In genomic region chr9:126965077-126965476, GRCh38 we compare ENCODE assay signal across 17 cellular contexts. TPM values are rescaled to one million over a fixed set of nuclear protein-coding genes. Genes with fewer than 3 reads are reported as not detected.
DNase-seq lines count a peak whose midpoint lies in the region; ATAC-seq and TF ChIP-seq lines count a peak whose summit lies in the region.
"Had no signal": no experiment of that assay in that cellular context is flagged by ENCODE, and none has a peak within 500 bp of the region (broad histone marks: within the 10 kb centered on the region; RNA-seq: fewer than 3 reads in every experiment).

No MANE protein-coding gene starts in this region.

- no peaks in the 10 kb centered on the region for H4K20me1 ChIP-seq in PC-9 (ENCODE audit: insufficient read depth)

- H3K79me2 ChIP-seq in PC-9 (ENCODE audit: low read depth), result no peaks in the 10 kb centered on the region

- intact Hi-C loops in PC-9 (cut with micrococcal nuclease; ENCODE audit: unreplicated experiment), result loop anchor here (1.0 kb wide), 1 partner anchor 234 kb away; no protein-coding TSS in a partner anchor
- intact Hi-C loops in heart left ventricle (cut with DNase I), result loop anchor here in 5 of 10 donors (1.0 to 10.0 kb wide), 6 partner anchors 120 to 240 kb away; partner anchors contain the start of gene ANGPTL2 (in 1 of the 5)
- intact Hi-C loops in lower lobe of right lung (cut with DNase I), result no loop called here

- H3K4me3 Mint-ChIP-seq in type B pancreatic cell, result no peak overlapping the region
- H3K4me3 Mint-ChIP-seq in stimulated activated effector memory CD8-positive, alpha-beta T cell treated with anti-CD3 and anti-CD28 coated beads, Interleukin-12 subunit alpha, Interleukin-12 subunit beta, amount 100 ng/mL, for 72 hours, result no peak overlapping the region
- H3K4me3 Mint-ChIP-seq: activated CD4-positive, alpha-beta memory T cell treated with anti-CD3 and anti-CD28 coated beads for 36 hours; CD4-positive, CD25-positive, alpha-beta regulatory T cell; effector memory CD8-positive, alpha-beta T cell; naive thymus-derived CD4-positive, alpha-beta T cell; stimulated activated naive B cell treated with anti-CD40 and anti-IgM and Interleukin-4, amounts not matched to agents 10 μg/mL and 1 μg/mL and 100 μg/mL, for 72 hours had no signal

- WGBS in heart left ventricle, 4 donors, result 52 to 65% (median 59%) methylated on average over 3 of the region's 3 CpGs

- no peaks in the 10 kb centered on the region for H3K36me3 Mint-ChIP-seq in type B pancreatic cell
- H3K36me3 Mint-ChIP-seq in stimulated activated effector memory CD8-positive, alpha-beta T cell treated with anti-CD3 and anti-CD28 coated beads, Interleukin-12 subunit alpha, Interleukin-12 subunit beta, amount 100 ng/mL, for 72 hours, result no peaks in the 10 kb centered on the region
- H3K36me3 Mint-ChIP-seq: activated CD4-positive, alpha-beta memory T cell treated with anti-CD3 and anti-CD28 coated beads for 36 hours had no signal

- peak overlapping the region; percentile 35 for H3K27ac Mint-ChIP-seq in type B pancreatic cell
- no peak overlapping the region for H3K27ac Mint-ChIP-seq in stimulated activated effector memory CD8-positive, alpha-beta T cell treated with anti-CD3 and anti-CD28 coated beads, Interleukin-12 subunit alpha, Interleukin-12 subunit beta, amount 100 ng/mL, for 72 hours
- H3K27ac Mint-ChIP-seq: activated CD4-positive, alpha-beta memory T cell treated with anti-CD3 and anti-CD28 coated beads for 36 hours; CD4-positive, CD25-positive, alpha-beta regulatory T cell; naive thymus-derived CD4-positive, alpha-beta T cell; stimulated activated naive B cell treated with anti-CD40 and anti-IgM and Interleukin-4, amounts not matched to agents 10 μg/mL and 1 μg/mL and 100 μg/mL, for 72 hours had no signal

- H3K36me3 ChIP-seq in PC-9 (ENCODE audit: low read depth) (no peaks in the 10 kb centered on the region), heart left ventricle (peaks cover 0 to 9% (median 0%) of the 10 kb centered on the region in 9 donors), lower lobe of right lung (no peaks in the 10 kb centered on the region)
- H3K36me3 ChIP-seq: brain microvascular endothelial cell had no signal

- peak overlapping the region; percentile 53 for H3K4me2 ChIP-seq in PC-9
- H3K4me2 ChIP-seq: smooth muscle cell had no signal

- TF ChIP-seq POLR2A in heart left ventricle (IDR thresholded peaks at IDR 0.05), result no peak

- H3K27ac ChIP-seq in PC-9 (peak overlapping the region; percentile 63), heart left ventricle (peak overlapping the region; percentile 13 to 86 (median 60)), lower lobe of right lung (peak overlapping the region; percentile 59)
- H3K27ac ChIP-seq: brain microvascular endothelial cell, testis had no signal

- ATAC-seq in heart left ventricle (peak in 3 of 4 donors; percentile 55 to 75 (median 75)), lower lobe of right lung (peak; percentile 73 to 79), GM21526 (IDR thresholded peaks at IDR 0.05; ENCODE audit: low FRiP score, unreplicated experiment) (no peak)
- no peak for ATAC-seq in stimulated activated effector memory CD8-positive, alpha-beta T cell treated with anti-CD3 and anti-CD28 coated beads, Interleukin-12 subunit alpha, Interleukin-12 subunit beta, amount 100 ng/mL, for 72 hours

- H3K4me3 ChIP-seq in PC-9 (no peak overlapping the region), heart left ventricle (no peak overlapping the region), lower lobe of right lung (no peak overlapping the region)
- H3K4me3 ChIP-seq: smooth muscle cell, testis had no signal

- H3K27me3 ChIP-seq in PC-9 (ENCODE audit: insufficient read depth, low read depth) (no peaks in the 10 kb centered on the region), heart left ventricle (no peaks in the 10 kb centered on the region), lower lobe of right lung (ENCODE audit: low read depth) (no peaks in the 10 kb centered on the region)
- H3K27me3 ChIP-seq: brain microvascular endothelial cell, testis had no signal

- TF ChIP-seq CTCF in PC-9 (conservative IDR thresholded peaks at IDR 0.05), result no peak
- no peak for TF ChIP-seq CTCF in heart left ventricle (IDR thresholded peaks at IDR 0.05)
- TF ChIP-seq CTCF in lower lobe of right lung (IDR thresholded peaks at IDR 0.05), result no peak
- TF ChIP-seq CTCF in type B pancreatic cell (conservative IDR thresholded peaks at IDR 0.05), result no peak

- POLR2A ChIA-PET in PC-9 (lab: Charles Lee; ENCODE audit: unreplicated experiment), result interaction anchor here (0.6 kb wide), 1 partner anchor 18 kb away, joined by 6 read pairs; no protein-coding TSS in a partner anchor

- no peak overlapping the region for H2AFZ ChIP-seq in PC-9

- no peaks in the 10 kb centered on the region for H3K27me3 Mint-ChIP-seq in type B pancreatic cell
- H3K27me3 Mint-ChIP-seq: effector memory CD8-positive, alpha-beta T cell; stimulated activated naive B cell treated with anti-CD40 and anti-IgM and Interleukin-4, amounts not matched to agents 10 μg/mL and 1 μg/mL and 100 μg/mL, for 72 hours had no signal

- H3K4me1 ChIP-seq in PC-9 (replicated peaks; ENCODE audit: insufficient read depth) (peaks cover 19% of the 10 kb centered on the region), heart left ventricle (peaks cover 0 to 34% (median 12%) of the 10 kb centered on the region in 12 donors), lower lobe of right lung (peaks cover 39% of the 10 kb centered on the region)
- H3K4me1 ChIP-seq: testis had no signal

- CTCF ChIA-PET in PC-9 (lab: Charles Lee), result interaction anchor here (0.9 to 1.0 kb wide), 2 partner anchors 84 to 233 kb away, joined by 3 to 4 read pairs; no protein-coding TSS in a partner anchor

- peaks cover 11% of the 10 kb centered on the region; the same call in 1 of the 2 replicates for H3F3A ChIP-seq in PC-9 (ENCODE audit: insufficient read depth, low read depth)

- DNase-seq in PC-9 (peak; percentile 7 to 80), heart left ventricle (no peak), lower lobe of right lung (no peak), type B pancreatic cell (ENCODE audit: extremely low spot score, unreplicated experiment) (no peak)
- no peak for DNase-seq in stimulated activated effector memory CD8-positive, alpha-beta T cell treated with anti-CD3 and anti-CD28 coated beads, Interleukin-12 subunit alpha, Interleukin-12 subunit beta, amount 100 ng/mL, for 72 hours (ENCODE audit: low spot score in 2 of 2)
- no peak for DNase-seq in effector CD8-positive, alpha-beta T cell (lab: John Stamatoyannopoulos, UW)
- DNase-seq: NCI-H1417 treated with DMSO at 0.1 percent for 48 hours, NCI-H2081 treated with DMSO at 0.1 percent for 48 hours had no signal

- no peaks in the 10 kb centered on the region for H3K4me1 Mint-ChIP-seq in type B pancreatic cell (ENCODE audit: unreplicated experiment)
- peaks cover 5% of the 10 kb centered on the region for H3K4me1 Mint-ChIP-seq in stimulated activated effector memory CD8-positive, alpha-beta T cell treated with anti-CD3 and anti-CD28 coated beads, Interleukin-12 subunit alpha, Interleukin-12 subunit beta, amount 100 ng/mL, for 72 hours
- H3K4me1 Mint-ChIP-seq: stimulated activated naive B cell treated with anti-CD40 and anti-IgM and Interleukin-4, amounts not matched to agents 10 μg/mL and 1 μg/mL and 100 μg/mL, for 72 hours had no signal

- no peaks in the 10 kb centered on the region for H3K9me2 ChIP-seq in PC-9 (ENCODE audit: insufficient read depth)

- H3K9me3 ChIP-seq in PC-9 (ENCODE audit: insufficient read depth, low read depth) (no peaks in the 10 kb centered on the region), heart left ventricle (no peaks in the 10 kb centered on the region), lower lobe of right lung (no peaks in the 10 kb centered on the region)
- H3K9me3 ChIP-seq: testis had no signal

- BruUV-seq in PC-9 (replicated peaks; lab: Mats Ljungman, UMichigan), result no TSS peak

- no peaks in the 10 kb centered on the region for H3K9me3 Mint-ChIP-seq in type B pancreatic cell
- no peaks in the 10 kb centered on the region for H3K9me3 Mint-ChIP-seq in stimulated activated effector memory CD8-positive, alpha-beta T cell treated with anti-CD3 and anti-CD28 coated beads, Interleukin-12 subunit alpha, Interleukin-12 subunit beta, amount 100 ng/mL, for 72 hours
- H3K9me3 Mint-ChIP-seq: activated CD4-positive, alpha-beta memory T cell treated with anti-CD3 and anti-CD28 coated beads for 36 hours; CD4-positive, CD25-positive, alpha-beta regulatory T cell; effector memory CD8-positive, alpha-beta T cell; naive thymus-derived CD4-positive, alpha-beta T cell; stimulated activated naive B cell treated with anti-CD40 and anti-IgM and Interleukin-4, amounts not matched to agents 10 μg/mL and 1 μg/mL and 100 μg/mL, for 72 hours had no signal

RNA-seq across cellular contexts. Expression of gene RALGPS1, which starts 50.5 kb away (rescaled TPM):
- total RNA-seq in PC-9 (2021), result 23.3 and 25.8 TPM in 2 replicates
- total RNA-seq in heart left ventricle, result 10 to 100 TPM in 8 of 9 donors, 1 to 10 TPM in 1; 9.7 to 21.8 (median 14.4) TPM
- polyA plus RNA-seq in heart left ventricle, result 10 to 100 TPM in 1 of 2 donors, 1 to 10 TPM in 1; 8.0 to 15.8 TPM
- total RNA-seq in lower lobe of right lung, result 17.6 TPM
- 16.7 and 30.0 TPM in 2 replicates for total RNA-seq in type B pancreatic cell (ENCODE audit: low replicate concordance)

Comparison
In these comparisons a context has a peak if more than half of its experiments do, and no peak if none do; other contexts are left out.
1. DNase-seq: peak in PC-9 (2 of 2); none in heart left ventricle (0 of 5), lower lobe of right lung (single experiment), type B pancreatic cell (single experiment), stimulated activated effector memory CD8-positive, alpha-beta T cell treated with anti-CD3 and anti-CD28 coated beads, Interleukin-12 subunit alpha, Interleukin-12 subunit beta, amount 100 ng/mL, for 72 hours (0 of 2) and effector CD8-positive, alpha-beta T cell (single experiment).
2. ATAC-seq: peak in heart left ventricle (3 of 4) and lower lobe of right lung (2 of 2); none in stimulated activated effector memory CD8-positive, alpha-beta T cell treated with anti-CD3 and anti-CD28 coated beads, Interleukin-12 subunit alpha, Interleukin-12 subunit beta, amount 100 ng/mL, for 72 hours (single experiment) and GM21526 (single experiment).
3. Peak in every context shown above with its lines, with median percentiles within 50 percentile points of each other: H3K27ac ChIP-seq.